Comparison of ENCODE assay signal across 37 cellular contexts in the genomic region with DNA sequence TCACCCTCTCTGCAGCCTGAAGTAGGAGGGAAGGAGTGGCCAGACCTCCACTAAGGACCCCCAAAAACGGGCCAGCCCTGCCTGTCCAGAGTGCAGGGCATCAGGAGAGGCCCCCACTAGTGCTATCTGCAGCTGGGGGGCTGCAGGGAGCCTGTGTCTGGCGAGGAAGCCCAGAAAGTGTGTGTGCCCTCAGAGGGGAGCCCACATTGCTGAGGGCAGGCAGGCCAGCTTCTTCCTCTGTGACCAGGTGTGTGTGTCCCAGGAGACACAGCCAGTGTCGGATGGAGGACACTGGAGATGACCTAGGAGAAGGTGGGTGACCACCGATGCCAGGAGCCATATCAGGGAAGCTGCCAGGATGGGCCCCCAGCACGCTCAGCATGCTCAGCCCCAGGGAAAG.
"Had no signal": no experiment of that assay in that cellular context is flagged by ENCODE, and none has a peak within 500 bp of the region (broad histone marks: within the 10 kb centered on the region; RNA-seq: fewer than 3 reads in every experiment).

No MANE protein-coding gene starts in this region.

- H3K27ac Mint-ChIP-seq: activated B cell treated with CpG ODN at 0.5 μM for 24 hours; activated CD4-positive, alpha-beta memory T cell treated with anti-CD3 and anti-CD28 coated beads for 36 hours; activated naive CD8-positive, alpha-beta T cell treated with anti-CD3 and anti-CD28 coated beads for 36 hours; activated T-helper 1 cell treated with anti-CD3 and anti-CD28 coated beads, Interleukin-12 subunit alpha, Interleukin-12 subunit beta, Interleukin-2, Interleukin-4 antibody, amounts not matched to agents 30 ng/mL and 10 ng/mL and 1 ng/mL, durations not matched to agents 14 hours and 24 hours and 36 hours had no signal

- H3K4me3 Mint-ChIP-seq: activated B cell treated with CpG ODN at 0.5 μM for 24 hours; activated CD4-positive, alpha-beta memory T cell treated with anti-CD3 and anti-CD28 coated beads for 36 hours; activated naive CD8-positive, alpha-beta T cell treated with anti-CD3 and anti-CD28 coated beads for 36 hours; activated T-cell treated with anti-CD3 and anti-CD28 coated beads, Interleukin-2, amount 50 U/mL, for 4 hours; activated T-helper 1 cell treated with anti-CD3 and anti-CD28 coated beads, Interleukin-12 subunit alpha, Interleukin-12 subunit beta, Interleukin-2, Interleukin-4 antibody, amounts not matched to agents 30 ng/mL and 10 ng/mL and 1 ng/mL, durations not matched to agents 14 hours and 24 hours and 36 hours had no signal

- H3K27me3 ChIP-seq: brain microvascular endothelial cell, MG63 had no signal

- H3K36me3 Mint-ChIP-seq: activated CD4-positive, alpha-beta memory T cell treated with anti-CD3 and anti-CD28 coated beads for 36 hours; activated naive CD8-positive, alpha-beta T cell treated with anti-CD3 and anti-CD28 coated beads for 36 hours had no signal

- H3K4me3 ChIP-seq: MG63, PC-9 had no signal

- DNase-seq: activated B cell treated with CpG ODN at 0.5 μM for 24 hours; activated CD4-positive, alpha-beta memory T cell treated with anti-CD3 and anti-CD28 coated beads for 36 hours; activated CD4-positive, alpha-beta T cell treated with anti-CD3 and anti-CD28 coated beads for 4 hours; activated CD4-positive, alpha-beta T cell treated with anti-CD3 and anti-CD28 coated beads, Interleukin-2, amount 50 U/mL, for 1 hour; activated CD4-positive, CD25-positive, alpha-beta regulatory T cell treated with anti-CD3 and anti-CD28 coated beads, Interleukin-2, amount 50 U/mL, for 72 hours; activated CD8-positive, alpha-beta memory T cell treated with anti-CD3 and anti-CD28 coated beads, Interleukin-2, amount 50 U/mL, for 4 hours; activated naive CD4-positive, alpha-beta T cell; activated naive CD4-positive, alpha-beta T cell treated with anti-CD3 and anti-CD28 coated beads, Interleukin-2, amount 50 U/mL, for 16 hours; activated naive CD8-positive, alpha-beta T cell treated with anti-CD3 and anti-CD28 coated beads for 36 hours; activated T-cell treated with anti-CD3 and anti-CD28 coated beads for 4 hours; activated T-cell treated with anti-CD3 and anti-CD28 coated beads, Interleukin-2, amount 50 U/mL, for 4 hours; amniotic stem cell; aorta; brain microvascular endothelial cell; central memory CD4-positive, alpha-beta T cell; Kasumi-1; MG63; NCI-H1048; NCI-H1436 treated with DMSO at 0.1 percent for 48 hours; NCI-H1694 treated with DMSO at 0.1 percent for 48 hours; NCI-H2029; NCI-H2171; NCI-H510A; NCI-H526; NCI-H748 treated with DMSO at 0.1 percent for 48 hours; NK-92 treated with Interleukin-12 subunit alpha and Interleukin-12 subunit beta, amount 100 ng/mL, for 24 hours; PC-9; SIG-M5; SW 1271; T-helper 1 cell; T-helper 2 cell; T-helper 9 cell had no signal

- ATAC-seq: activated T-cell treated with anti-CD3 and anti-CD28 coated beads, Interleukin-2, amount 50 U/mL, for 4 hours; Right ventricle myocardium inferior; SK-N-SH treated with all-trans-retinoic acid at 6 μM for 48 hours had no signal

- H3K27ac ChIP-seq: brain microvascular endothelial cell, PC-9, RWPE1, VCaP had no signal

- H3K27me3 Mint-ChIP-seq: activated B cell treated with CpG ODN at 0.5 μM for 24 hours had no signal

- H3K4me1 Mint-ChIP-seq: activated B cell treated with CpG ODN at 0.5 μM for 24 hours; activated naive CD8-positive, alpha-beta T cell treated with anti-CD3 and anti-CD28 coated beads for 36 hours had no signal

- H3K4me2 ChIP-seq: PC-9 had no signal

- H3K36me3 ChIP-seq: brain microvascular endothelial cell, MG63 had no signal

- H3K9me3 ChIP-seq: MG63 had no signal

- H3K9me3 Mint-ChIP-seq: activated naive CD8-positive, alpha-beta T cell treated with anti-CD3 and anti-CD28 coated beads for 36 hours; activated T-cell treated with anti-CD3 and anti-CD28 coated beads, Interleukin-2, amount 50 U/mL, for 4 hours had no signal
